In the genomic region with DNA sequence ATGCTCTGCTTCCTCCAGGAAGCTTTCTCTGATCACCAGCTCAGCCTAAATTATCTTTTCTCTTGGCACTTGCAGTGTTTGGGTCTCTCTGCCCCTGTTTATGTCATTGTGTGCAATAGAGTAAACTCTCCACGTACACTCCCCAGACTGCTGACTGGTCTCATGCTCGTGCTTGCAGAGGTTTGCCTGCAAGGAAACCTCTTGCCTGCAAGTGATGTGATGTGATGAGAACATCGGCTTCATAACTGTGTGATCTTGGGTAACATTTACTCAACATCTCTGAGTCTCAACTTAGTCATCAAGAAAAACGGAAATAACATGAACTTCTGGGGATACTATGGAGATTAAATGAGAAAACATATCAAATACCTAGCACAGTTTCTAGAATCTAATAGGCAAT, we compare ENCODE assay signal across 11 cellular contexts.
DNase-seq lines count a peak whose midpoint lies in the region; ATAC-seq, FAIRE-seq and TF ChIP-seq lines count a peak whose summit lies in the region.
"Had no signal": no experiment of that assay in that cellular context is flagged by ENCODE, and none has a peak within 500 bp of the region (broad histone marks: within the 10 kb centered on the region; RNA-seq: fewer than 3 reads in every experiment).

No MANE protein-coding gene starts in this region.

- CTCF ChIA-PET in HepG2 (lab: Yijun Ruan, JAX; ENCODE audit: low intra/inter-chr PET ratio, low total read pairs): no interaction called here

- POLR2A ChIA-PET in HepG2 (lab: Yijun Ruan, JAX): no interaction called here

- TF ChIP-seq CTCF in CD14-positive monocyte (IDR thresholded peaks at IDR 0.05): no peak
- no peak for TF ChIP-seq CTCF in NB4 (IDR thresholded peaks at IDR 0.05; ENCODE audit: low read depth, low read length)
- no peak for TF ChIP-seq CTCF in astrocyte of the spinal cord (IDR thresholded peaks at IDR 0.05; ENCODE audit: low read depth, low read length)
- no peak for TF ChIP-seq CTCF in keratinocyte (optimal IDR thresholded peaks at IDR 0.05 in 1 of 3, IDR thresholded peaks at IDR 0.05 in 1 of 3, conservative IDR thresholded peaks at IDR 0.05 in 1 of 3; ENCODE audit: extremely low read depth in 1 of 3, insufficient read depth in 2 of 3, low read length in 3 of 3)
- TF ChIP-seq CTCF in HepG2 (CRISPR knock-in tag; IDR thresholded peaks at IDR 0.05): no peak

- peak overlapping the region; percentile 88 for H3K27ac ChIP-seq in keratinocyte (ENCODE audit: control insufficient read depth, insufficient read depth, low read length)
- H3K27ac ChIP-seq in HepG2 (ENCODE audit: extremely low read length, insufficient read depth, low read length): no peak overlapping the region

- in situ Hi-C loops in astrocyte of the spinal cord (cut with HindIII; ENCODE audit: low sequenced_read_pairs): no loop called here
- in situ Hi-C loops in HepG2 (cut with HindIII; ENCODE audit: extremely low pct_ligation_motif_present, low pct_unique_long_range_greater_than_20kb): no loop called here

- H3K36me3 ChIP-seq in keratinocyte (ENCODE audit: control insufficient read depth in 2 of 2, extremely low read depth in 1 of 2, insufficient read depth in 2 of 2, low read length in 2 of 2) (no peaks in the 10 kb centered on the region), HepG2 (replicated peaks in 1 of 2; ENCODE audit: control insufficient read depth in 1 of 2, insufficient read depth in 2 of 2, low read length in 2 of 2) (no peaks in the 10 kb centered on the region)

- H3K4me1 ChIP-seq in keratinocyte (ENCODE audit: control insufficient read depth, extremely low read depth, insufficient read depth, low read length) (peaks cover 33% of the 10 kb centered on the region), HepG2 (ENCODE audit: insufficient read depth, low read length) (peaks cover 37% of the 10 kb centered on the region)

- ATAC-seq in HepG2: no peak
- no peak for ATAC-seq in effector memory CD8-positive, alpha-beta T cell (replicated peaks)

- 7% methylated on average over 4 of the region's 4 CpGs for WGBS in HepG2 (ENCODE audit: low lambda C conversion rate)

- H4K20me1 ChIP-seq in keratinocyte (ENCODE audit: control insufficient read depth, extremely low read depth, insufficient read depth, low read length) (no peaks in the 10 kb centered on the region), HepG2 (ENCODE audit: insufficient read depth, low read length) (no peaks in the 10 kb centered on the region)

- BruUV-seq in HepG2 (replicated peaks; lab: Mats Ljungman, UMichigan): no TSS peak

- peak; percentile 67 for DNase-seq in CD14-positive monocyte (ENCODE audit: low spot score)
- DNase-seq in NB4 (ENCODE audit: low read depth): peak; percentile 96
- DNase-seq in astrocyte of the spinal cord (ENCODE audit: low read depth, low spot score): peak; percentile 84
- DNase-seq in keratinocyte (ENCODE audit: low read depth, low spot score): peak; percentile 59
- no peak for DNase-seq in HepG2 (ENCODE audit: low spot score)
- DNase-seq in effector CD8-positive, alpha-beta T cell (lab: John Stamatoyannopoulos, UW): no peak
- no peak for DNase-seq in effector memory CD8-positive, alpha-beta T cell
- DNase-seq in germinal center (ENCODE audit: low spot score): no peak
- DNase-seq: activated CD4-positive, CD25-positive, alpha-beta regulatory T cell treated with anti-CD3 and anti-CD28 coated beads, Interleukin-2, amount 50 U/mL, for 72 hours; activated naive CD4-positive, alpha-beta T cell treated with Interleukin-2 at 50 U/mL for 16 hours; NCI-H187 had no signal

- no peak for TF ChIP-seq RAD21 in HepG2 (CRISPR knock-in tag; IDR thresholded peaks at IDR 0.05)

- TF ChIP-seq EP300 in HepG2 (IDR thresholded peaks at IDR 0.05; ENCODE audit: low read depth in 2 of 2, low read length in 2 of 2): no peak
- TF ChIP-seq EP300 in HepG2 (CRISPR knock-in tag; IDR thresholded peaks at IDR 0.05; ENCODE audit: borderline replicate concordance): no peak

- intact Hi-C loops in CD14-positive monocyte (cut with micrococcal nuclease) (no loop called here), HepG2 (cut with micrococcal nuclease; ENCODE audit: unreplicated experiment) (no loop called here)

- H3K9me3 ChIP-seq in keratinocyte (ENCODE audit: control insufficient read depth, low read depth, low read length): no peaks in the 10 kb centered on the region
- H3K9me3 ChIP-seq in HepG2 (ENCODE audit: low read length): no peaks in the 10 kb centered on the region

- peak overlapping the region; percentile 19 for H3K4me2 ChIP-seq in keratinocyte (ENCODE audit: control insufficient read depth, extremely low read depth, insufficient read depth, low read depth, low read length)
- no peak overlapping the region for H3K4me2 ChIP-seq in HepG2 (ENCODE audit: low read depth, low read length)

- peak overlapping the region; percentile 66 to 85 (median 82) for H3K27ac Mint-ChIP-seq in CD14-positive monocyte
- H3K27ac Mint-ChIP-seq in effector memory CD8-positive, alpha-beta T cell: no peak overlapping the region

- peak; percentile 95 for FAIRE-seq in keratinocyte (lab: Jason Lieb, UNC)
- FAIRE-seq in HepG2 (lab: Jason Lieb, UNC): no peak

- H2AFZ ChIP-seq in keratinocyte (ENCODE audit: control insufficient read depth, low read length): no peak overlapping the region
- no peak overlapping the region for H2AFZ ChIP-seq in HepG2 (ENCODE audit: low read length)

- H3K9me1 ChIP-seq in keratinocyte (ENCODE audit: control insufficient read depth, extremely low read depth, insufficient read depth, low read length): no peaks in the 10 kb centered on the region

- peaks cover 0 to 3% (median 0%) of the 10 kb centered on the region in 7 donors for H3K9me3 Mint-ChIP-seq in CD14-positive monocyte
- no peaks in the 10 kb centered on the region for H3K9me3 Mint-ChIP-seq in effector memory CD8-positive, alpha-beta T cell

- dilution Hi-C loops in keratinocyte (cut with MboI; ENCODE audit: extremely low pct_ligation_motif_present, low sequenced_read_pairs): no loop called here

- peaks cover 6 to 13% (median 8%) of the 10 kb centered on the region in 3 donors for H3K27me3 Mint-ChIP-seq in CD14-positive monocyte (ENCODE audit: low read depth in 3 of 3)
- H3K27me3 Mint-ChIP-seq in effector memory CD8-positive, alpha-beta T cell: peaks cover 32 to 58% of the 10 kb centered on the region in 2 donors

- H3K9ac ChIP-seq in keratinocyte (ENCODE audit: control insufficient read depth, extremely low read depth, insufficient read depth, low read length): peak overlapping the region; percentile 42
- H3K9ac ChIP-seq in HepG2 (ENCODE audit: insufficient read depth, low read depth, low read length): no peak overlapping the region

- H3K79me2 ChIP-seq in keratinocyte (ENCODE audit: control insufficient read depth, insufficient read depth, low read length) (no peaks in the 10 kb centered on the region), HepG2 (ENCODE audit: insufficient read depth, low read length) (no peaks in the 10 kb centered on the region)

- H3K27me3 ChIP-seq in keratinocyte (ENCODE audit: control insufficient read depth, extremely low read depth, insufficient read depth, low read length) (no peaks in the 10 kb centered on the region), HepG2 (ENCODE audit: control insufficient read depth in 1 of 2, insufficient read depth in 2 of 2, low read length in 2 of 2) (peaks cover 0 to 9% of the 10 kb centered on the region in 2 experiments; a peak in 1 of 5 replicates)

- H3K4me3 ChIP-seq in NB4 (ENCODE audit: low read depth, low read length) (no peak overlapping the region), astrocyte of the spinal cord (ENCODE audit: low read depth, low read length) (no peak overlapping the region), keratinocyte (ENCODE audit: control insufficient read depth in 2 of 3, extremely low read depth in 1 of 3, insufficient read depth in 2 of 3, low read depth in 1 of 3, low read length in 3 of 3) (no peak overlapping the region), HepG2 (replicated peaks in 1 of 3; ENCODE audit: insufficient read depth in 1 of 3, low read depth in 2 of 3, low read length in 3 of 3) (no peak overlapping the region)

- no peak overlapping the region for H3K4me3 Mint-ChIP-seq in CD14-positive monocyte
- H3K4me3 Mint-ChIP-seq in effector memory CD8-positive, alpha-beta T cell: no peak overlapping the region

- peaks cover 17% of the 10 kb centered on the region for H3K4me1 Mint-ChIP-seq in CD14-positive monocyte
- H3K4me1 Mint-ChIP-seq in effector memory CD8-positive, alpha-beta T cell (ENCODE audit: low read depth in 2 of 2): no peaks in the 10 kb centered on the region

- H3K36me3 Mint-ChIP-seq in CD14-positive monocyte: no peaks in the 10 kb centered on the region
- no peaks in the 10 kb centered on the region for H3K36me3 Mint-ChIP-seq in effector memory CD8-positive, alpha-beta T cell (ENCODE audit: insufficient read depth)

- no peak for TF ChIP-seq POLR2A in NB4 (IDR thresholded peaks at IDR 0.05; ENCODE audit: extremely low read depth, insufficient read length)
- TF ChIP-seq POLR2A in HepG2 (IDR thresholded peaks at IDR 0.05; ENCODE audit: insufficient read depth in 1 of 2, low read depth in 2 of 2, low read length in 2 of 2): no peak

TF ChIP-seq in HepG2, 621 proteins besides CTCF, POLR2A, EP300 and RAD21 (continues in another document):
- no peak for TF ChIP-seq HNF4G (IDR thresholded peaks at IDR 0.05; ENCODE audit: borderline replicate concordance, low read depth, low read length)
- TF ChIP-seq HNF4G (CRISPR knock-in tag; IDR thresholded peaks at IDR 0.05; ENCODE audit: borderline replicate concordance, low read depth): no peak
- TF ChIP-seq ZNF362 (CRISPR knock-in tag; IDR thresholded peaks at IDR 0.05; ENCODE audit: borderline replicate concordance): no peak
- no peak for TF ChIP-seq ATAD3A (CRISPR knock-in tag; IDR thresholded peaks at IDR 0.05)
- TF ChIP-seq NR2C2 (CRISPR knock-in tag; IDR thresholded peaks at IDR 0.05; ENCODE audit: borderline replicate concordance): no peak

Comparison
In these comparisons a context has a peak if more than half of its experiments do, and no peak if none do; other contexts are left out.
1. DNase-seq: peak in CD14-positive monocyte (single experiment), NB4 (single experiment), astrocyte of the spinal cord (single experiment) and keratinocyte (single experiment); none in HepG2 (single experiment), effector CD8-positive, alpha-beta T cell (single experiment), effector memory CD8-positive, alpha-beta T cell (0 of 3) and germinal center (single experiment).
2. H3K27ac Mint-ChIP-seq: peak in CD14-positive monocyte (7 of 7); none in effector memory CD8-positive, alpha-beta T cell (0 of 2).